ENCODE assay signal across 11 cellular contexts in genomic region chr5:179553875-179554274, GRCh38. TPM values are rescaled to one million over a fixed set of nuclear protein-coding genes. Genes with fewer than 3 reads are reported as not detected.
DNase-seq lines count a peak whose midpoint lies in the region; ATAC-seq, FAIRE-seq and TF ChIP-seq lines count a peak whose summit lies in the region.
"Had no signal": no experiment of that assay in that cellular context is flagged by ENCODE, and none has a peak within 500 bp of the region (broad histone marks: within the 10 kb centered on the region; RNA-seq: fewer than 3 reads in every experiment).

No MANE protein-coding gene starts in this region.

- H3K9me3 Mint-ChIP-seq in HFFc6, result peaks cover 6% of the 10 kb centered on the region
- H3K9me3 Mint-ChIP-seq: stimulated activated naive CD8-positive, alpha-beta T cell treated with anti-CD3 and anti-CD28 coated beads, Interleukin-15, amount 100 ng/mL, for 72 hours had no signal

- 68% methylated on average over 7 of the region's 7 CpGs for WGBS in K562 (ENCODE audit: insufficient coverage, low coverage, missing lambda C conversion rate)
- 75 to 90% (median 81%) methylated on average over 7 of the region's 7 CpGs for WGBS in stomach, 5 donors

- peak overlapping the region; percentile 68 for H3K4me3 Mint-ChIP-seq in HFFc6
- H3K4me3 Mint-ChIP-seq: stimulated activated naive CD8-positive, alpha-beta T cell treated with anti-CD3 and anti-CD28 coated beads, Interleukin-15, amount 100 ng/mL, for 72 hours had no signal

- peak; percentile 60 for DNase-seq in AG08396 (ENCODE audit: low spot score)
- DNase-seq in HFFc6, result peak; percentile 71
- DNase-seq in K562 (ENCODE audit: extremely low read depth in 1 of 4, low spot score in 3 of 4), result peak in 1 of 4 experiments; percentile 35
- DNase-seq in kidney tubule cell (ENCODE audit: low spot score), result peak; percentile 76
- DNase-seq in stimulated activated CD4-positive, alpha-beta T cell treated with anti-CD3 and anti-CD28 coated beads, Interleukin-2, amount 100 ng/mL, for 24 hours, result no peak
- no peak for DNase-seq in midbrain (lab: John Stamatoyannopoulos, UW)
- no peak for DNase-seq in stomach
- no peak for DNase-seq in NCI-H510A treated with DMSO at 0.1 percent for 48 hours (lab: John Stamatoyannopoulos, UW)
- DNase-seq: stimulated activated naive CD8-positive, alpha-beta T cell treated with anti-CD3 and anti-CD28 coated beads, Interleukin-15, amount 100 ng/mL, for 72 hours had no signal

- TF ChIP-seq EP300 in K562 (IDR thresholded peaks at IDR 0.05; ENCODE audit: low read length) (no peak), stomach (IDR thresholded peaks at IDR 0.05) (no peak)

- no peak overlapping the region for H2AFZ ChIP-seq in K562 (ENCODE audit: low read depth, low read length)

- BruUV-seq in K562 (replicated peaks; lab: Mats Ljungman, UMichigan), result no TSS peak

- H3K27me3 Mint-ChIP-seq in HFFc6 (ENCODE audit: insufficient read depth), result peaks cover 5% of the 10 kb centered on the region; the same call in 1 of the 2 replicates
- H3K27me3 Mint-ChIP-seq: stimulated activated naive CD8-positive, alpha-beta T cell treated with anti-CD3 and anti-CD28 coated beads, Interleukin-15, amount 100 ng/mL, for 72 hours had no signal

- peak overlapping the region; percentile 88 for H3K27ac Mint-ChIP-seq in HFFc6
- H3K27ac Mint-ChIP-seq: stimulated activated naive CD8-positive, alpha-beta T cell treated with anti-CD3 and anti-CD28 coated beads, Interleukin-15, amount 100 ng/mL, for 72 hours had no signal

- no peak for TF ChIP-seq RAD21 in K562 (CRISPR knock-in tag; conservative IDR thresholded peaks at IDR 0.05 in 1 of 2, IDR thresholded peaks at IDR 0.05 in 1 of 2)

- H3K36me3 ChIP-seq in K562 (ENCODE audit: control insufficient read depth, insufficient read depth, low read length) (peaks cover 4% of the 10 kb centered on the region; the same call in 1 of the 3 replicates), stomach (no peaks in the 10 kb centered on the region)
- H3K36me3 ChIP-seq: cardiac muscle cell had no signal

- TF ChIP-seq POLR2A in K562 (conservative IDR thresholded peaks at IDR 0.05) (no peak), stomach (IDR thresholded peaks at IDR 0.05) (no peak)

- TF ChIP-seq CTCF in HFFc6 (IDR thresholded peaks at IDR 0.05), result no peak
- no peak for TF ChIP-seq CTCF in K562 (IDR thresholded peaks at IDR 0.05 in 2 of 3, conservative IDR thresholded peaks at IDR 0.05 in 1 of 3; ENCODE audit: insufficient read depth in 2 of 3, low read depth in 1 of 3, low read length in 3 of 3)
- TF ChIP-seq CTCF in stomach (IDR thresholded peaks at IDR 0.05), result no peak

- peaks cover 5 to 13% of the 10 kb centered on the region in 2 experiments; a peak in 4 of 5 replicates for H3K4me1 ChIP-seq in K562 (replicated peaks in 1 of 2; ENCODE audit: control insufficient read depth in 2 of 2, insufficient read depth in 2 of 2, low read length in 2 of 2)
- H3K4me1 ChIP-seq in stomach, result peaks cover 26 to 54% (median 34%) of the 10 kb centered on the region in 4 donors

- CTCF ChIA-PET in K562 (lab: Yijun Ruan, JAX; ENCODE audit: low intra/inter-chr PET ratio), result no interaction called here

- intact Hi-C loops in K562 (cut with micrococcal nuclease) (loop anchor here (5.0 kb wide), 1 partner anchor 68 kb away; the partner anchor contains the start of gene HNRNPH1), stomach (cut with DNase I; ENCODE audit: low total_unique reads) (no loop called here)

- peaks cover 43% of the 10 kb centered on the region for H3K4me1 Mint-ChIP-seq in HFFc6 (ENCODE audit: low read depth)

- FAIRE-seq in K562 (lab: Jason Lieb, UNC), result no peak

- H3K4me3 ChIP-seq in K562 (no peak overlapping the region), stomach (no peak overlapping the region)
- H3K4me3 ChIP-seq: cardiac muscle cell had no signal

- H3K27ac ChIP-seq in K562 (ENCODE audit: extremely low read depth, low read depth, low read length) (no peak overlapping the region), stomach (peak overlapping the region in 1 of 5 donors; percentile 37)
- H3K27ac ChIP-seq: cardiac muscle cell had no signal

- POLR2A ChIA-PET in K562 (lab: Yijun Ruan, JAX), result no interaction called here

- H3K36me3 Mint-ChIP-seq in HFFc6 (ENCODE audit: low read depth), result peaks cover 20% of the 10 kb centered on the region

- no peaks in the 10 kb centered on the region for H4K20me1 ChIP-seq in K562 (replicated peaks; ENCODE audit: control insufficient read depth, insufficient read depth, low read length)

- peaks cover 58% of the 10 kb centered on the region for H3K79me2 ChIP-seq in K562 (ENCODE audit: control insufficient read depth, insufficient read depth, low read length)

- H3K27me3 ChIP-seq in K562 (ENCODE audit: control insufficient read depth in 2 of 2, insufficient read depth in 2 of 2, low read length in 2 of 2) (no peaks in the 10 kb centered on the region), stomach (no peaks in the 10 kb centered on the region)
- H3K27me3 ChIP-seq: cardiac muscle cell had no signal

- H3K9me1 ChIP-seq in K562 (ENCODE audit: control insufficient read depth, insufficient read depth, low read length), result no peaks in the 10 kb centered on the region

- H3K9me3 ChIP-seq in K562 (replicated peaks; ENCODE audit: control insufficient read depth, insufficient read depth, low read depth, low read length) (no peaks in the 10 kb centered on the region), stomach (no peaks in the 10 kb centered on the region)

- no peak overlapping the region for H3K4me2 ChIP-seq in K562 (ENCODE audit: insufficient read depth, low read length)

- no peak for ATAC-seq in K562
- ATAC-seq: sciatic nerve; stimulated activated naive CD8-positive, alpha-beta T cell treated with anti-CD3 and anti-CD28 coated beads, Interleukin-15, amount 100 ng/mL, for 72 hours had no signal

- H3K9ac ChIP-seq in K562 (ENCODE audit: insufficient read depth in 1 of 2, low read depth in 2 of 2, low read length in 2 of 2), result peak overlapping the region in 1 of 2 experiments; percentile 55; a peak in 1 of 4 replicates

- in situ Hi-C loops in K562 (cut with MboI), result no loop called here

TF ChIP-seq in K562, 482 proteins besides CTCF, POLR2A, EP300 and RAD21:
- TF ChIP-seq JUND (IDR thresholded peaks at IDR 0.05; ENCODE audit: borderline replicate concordance, low read depth, low read length) (peak; percentile 33; the same call in 1 of the 2 replicates), JUND (tag; IDR thresholded peaks at IDR 0.05; ENCODE audit: borderline replicate concordance, low read depth, low read length) (no peak; the same call in 2 of the 3 replicates), SAFB (IDR thresholded peaks at IDR 0.05; ENCODE audit: borderline replicate concordance, low read depth, low read length) (no peak), ATF3 (IDR thresholded peaks at IDR 0.05) (peak; percentile 30; the same call in 1 of the 2 replicates), ATF3 (CRISPR knock-in tag; conservative IDR thresholded peaks at IDR 0.05) (no peak)

RNA-seq across cellular contexts. Expression of gene RUFY1, which starts 3.5 kb away (rescaled TPM):
- total RNA-seq in HFFc6 (2021; fragmentation: NEBNext Ultra II Directional; extraction: Animal tissue kit (Norgen Biotek cat#: 25700)), result 10 to 100 TPM; 34.3 to 37.2 (median 36.0) TPM
- 72.1 and 77.5 TPM in 2 replicates for total RNA-seq in K562 (2011; cell fraction: chromatin; rRNA removed; ENCODE audit: low replicate concordance)
- total RNA-seq in K562 (2011; cell fraction: nucleolus; rRNA removed), result 38.4 and 41.8 TPM in 2 replicates
- total RNA-seq in K562 (2011; cell fraction: nucleoplasm; rRNA removed), result 45.2 and 49.2 TPM in 2 replicates
- total RNA-seq in K562 (2014; rRNA removed) (39.9 and 41.7 TPM in 2 replicates), K562 (2014; rRNA removed; fragmentation: Illumina TruSeq; extraction: Trizol) (21.8 and 26.2 TPM in 2 replicates), K562 (2015; rRNA removed; fragmentation: Illumina TruSeq; extraction: Trizol) (31.9 and 33.8 TPM in 2 replicates), K562 (2021) (29.1 and 29.6 TPM in 2 replicates), stomach (100 to 1,000 TPM in 2 of 5 donors, 10 to 100 TPM in 3; 36.7 to 128 (median 55.6) TPM)
- polyA plus RNA-seq in K562 (2011; rRNA removed) (26.0 and 29.9 TPM in 2 replicates), K562 (2014; fragmentation: Illumina TruSeq; extraction: Trizol) (21.0 and 22.8 TPM in 2 replicates), K562 (2014; fragmentation: Nextera tagmentation; extraction: Ambion mirVana) (1 to 10 TPM; 5.0 to 7.9 TPM), K562 (2014; rRNA removed) (24.0 and 30.0 TPM in 2 replicates), stomach (10 to 100 TPM; 26.0 to 31.7 (median 30.7) TPM)
- 18.4 and 19.7 TPM in 2 replicates for polyA plus RNA-seq in K562 (2011; cell fraction: cytosol; rRNA removed)
- 27.5 and 31.1 TPM in 2 replicates for polyA plus RNA-seq in K562 (2011; cell fraction: nucleus; rRNA removed)
- polyA plus RNA-seq in K562 (2012), result 21.3 and 24.0 TPM in 2 replicates
- polyA minus RNA-seq in K562 (2011; rRNA and poly(A)+ RNA removed), result 28.9 and 34.2 TPM in 2 replicates
- polyA minus RNA-seq in K562 (2011; cell fraction: cytosol; rRNA and poly(A)+ RNA removed), result 17.6 and 20.2 TPM in 2 replicates
- 14.9 and 19.5 TPM in 2 replicates for polyA minus RNA-seq in K562 (2011; cell fraction: nucleus; rRNA and poly(A)+ RNA removed)

Comparison
In these comparisons a context has a peak if more than half of its experiments do, and no peak if none do; other contexts are left out.
1. DNase-seq: peak in AG08396 (single experiment), HFFc6 (single experiment) and kidney tubule cell (single experiment); none in stimulated activated CD4-positive, alpha-beta T cell treated with anti-CD3 and anti-CD28 coated beads, Interleukin-2, amount 100 ng/mL, for 24 hours (0 of 2), midbrain (single experiment), stomach (single experiment) and NCI-H510A treated with DMSO at 0.1 percent for 48 hours (single experiment).